Comparison of ENCODE assay signal across 8 cellular contexts in the genomic region with DNA sequence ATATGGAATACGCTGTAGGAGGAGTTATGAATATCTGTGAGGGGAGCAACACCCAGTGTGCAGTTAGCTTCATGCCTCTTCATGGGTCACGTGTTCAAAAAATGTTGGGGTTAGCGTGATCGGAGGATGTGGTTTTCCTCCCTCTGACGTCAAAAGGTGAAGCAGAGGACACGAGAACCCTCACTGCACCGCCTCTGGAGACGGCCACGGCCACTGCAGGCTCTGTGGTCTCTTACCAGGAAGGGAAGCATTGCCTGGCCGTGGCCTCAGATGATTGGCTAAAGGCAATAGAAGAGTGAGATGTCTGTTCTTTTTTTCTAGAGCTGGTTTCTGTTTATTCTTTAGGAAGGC. TPM values are rescaled to one million over a fixed set of nuclear protein-coding genes. Genes with fewer than 3 reads are reported as not detected.
DNase-seq lines count a peak whose midpoint lies in the region; ATAC-seq and TF ChIP-seq lines count a peak whose summit lies in the region.

No MANE protein-coding gene starts in this region.

- H2AFZ ChIP-seq in fibroblast of lung (ENCODE audit: low read length): no peak overlapping the region

- peaks cover 16% of the 10 kb centered on the region for H3K36me3 Mint-ChIP-seq in activated CD8-positive, alpha-beta T cell treated with anti-CD3 and anti-CD28 coated beads, Interleukin-2, amount 10 ng/mL, durations not matched to agents 7 days and 5 days (ENCODE audit: low read depth)
- H3K36me3 Mint-ChIP-seq in mesothelial cell of epicardium: no peaks in the 10 kb centered on the region

- POLR2A ChIA-PET in activated CD8-positive, alpha-beta T cell treated with anti-CD3 and anti-CD28 coated beads, Interleukin-2, amount 10 ng/mL, durations not matched to agents 7 days and 5 days (lab: Charles Lee): no interaction called here

- peak; percentile 68 for DNase-seq in HT1080 (ENCODE audit: low read depth)
- DNase-seq in activated CD8-positive, alpha-beta T cell treated with anti-CD3 and anti-CD28 coated beads, Interleukin-2, amount 10 ng/mL, durations not matched to agents 7 days and 5 days: peak; percentile 93
- DNase-seq in fibroblast of lung (ENCODE audit: low read depth in 2 of 2): peak; percentile 55 to 63
- DNase-seq in stimulated activated CD4-positive, alpha-beta T cell treated with anti-CD3 and anti-CD28 coated beads, TNF-alpha, amount 100 ng/mL, for 1 hour (ENCODE audit: low read depth in 3 of 3, low spot score in 1 of 3): peak in 2 of 3 donors; percentile 34
- no peak for DNase-seq in D341Med (ENCODE audit: low spot score)
- DNase-seq in COLO829 (ENCODE audit: low spot score): no peak
- DNase-seq in mesothelial cell of epicardium (ENCODE audit: low spot score in 2 of 2, unreplicated experiment in 2 of 2): no peak

- CTCF ChIA-PET in activated CD8-positive, alpha-beta T cell treated with anti-CD3 and anti-CD28 coated beads, Interleukin-2, amount 10 ng/mL, durations not matched to agents 7 days and 5 days (lab: Charles Lee): interaction anchor here (1.0 to 1.8 kb wide), 2 partner anchors 26 to 91 kb away, joined by 3 to 4 read pairs; no protein-coding TSS in a partner anchor

- peak; percentile 65 for ATAC-seq in activated CD8-positive, alpha-beta T cell treated with anti-CD3 and anti-CD28 coated beads, Interleukin-2, amount 10 ng/mL, durations not matched to agents 7 days and 5 days
- ATAC-seq in HG03378 (IDR thresholded peaks at IDR 0.05; ENCODE audit: unreplicated experiment): no peak

- no peaks in the 10 kb centered on the region for H4K20me1 ChIP-seq in fibroblast of lung (ENCODE audit: control insufficient read depth, extremely low read depth, insufficient read depth, low read length)

- H3K4me3 Mint-ChIP-seq in activated CD8-positive, alpha-beta T cell treated with anti-CD3 and anti-CD28 coated beads, Interleukin-2, amount 10 ng/mL, durations not matched to agents 7 days and 5 days: peak overlapping the region; percentile 52
- no peak overlapping the region for H3K4me3 Mint-ChIP-seq in mesothelial cell of epicardium

- H3K9me3 Mint-ChIP-seq in activated CD8-positive, alpha-beta T cell treated with anti-CD3 and anti-CD28 coated beads, Interleukin-2, amount 10 ng/mL, durations not matched to agents 7 days and 5 days (ENCODE audit: insufficient read depth): peaks cover 3% of the 10 kb centered on the region
- H3K9me3 Mint-ChIP-seq in mesothelial cell of epicardium: no peaks in the 10 kb centered on the region

- peak overlapping the region; percentile 91 for H3K27ac Mint-ChIP-seq in activated CD8-positive, alpha-beta T cell treated with anti-CD3 and anti-CD28 coated beads, Interleukin-2, amount 10 ng/mL, durations not matched to agents 7 days and 5 days
- no peak overlapping the region for H3K27ac Mint-ChIP-seq in mesothelial cell of epicardium

- peaks cover 2% of the 10 kb centered on the region for H3K4me1 ChIP-seq in fibroblast of lung (ENCODE audit: control insufficient read depth, extremely low read depth, insufficient read depth, low read length)

- TF ChIP-seq CTCF in fibroblast of lung (conservative IDR thresholded peaks at IDR 0.05 in 1 of 2, IDR thresholded peaks at IDR 0.05 in 1 of 2; ENCODE audit: low read depth in 1 of 2, low read length in 2 of 2): no peak
- no peak for TF ChIP-seq CTCF in mesothelial cell of epicardium (IDR thresholded peaks at IDR 0.05; ENCODE audit: unreplicated experiment)

- no peaks in the 10 kb centered on the region for H3K79me2 ChIP-seq in fibroblast of lung (ENCODE audit: control insufficient read depth, insufficient read depth, low read length)

- H3K9me3 ChIP-seq in fibroblast of lung (ENCODE audit: control insufficient read depth, insufficient read depth, low read depth, low read length): no peaks in the 10 kb centered on the region

- H3K4me3 ChIP-seq in fibroblast of lung (replicated peaks in 1 of 4; ENCODE audit: control extremely low read depth in 1 of 4, insufficient read depth in 1 of 4, low read depth in 3 of 4, low read length in 4 of 4): no peak overlapping the region

- no peak overlapping the region for H3K9ac ChIP-seq in fibroblast of lung (ENCODE audit: insufficient read depth, low read length)

- no peaks in the 10 kb centered on the region for H3K36me3 ChIP-seq in fibroblast of lung (ENCODE audit: control insufficient read depth, insufficient read depth, low read length)

- no peaks in the 10 kb centered on the region for H3K27me3 Mint-ChIP-seq in activated CD8-positive, alpha-beta T cell treated with anti-CD3 and anti-CD28 coated beads, Interleukin-2, amount 10 ng/mL, durations not matched to agents 7 days and 5 days (ENCODE audit: low read depth)
- peaks cover 5% of the 10 kb centered on the region for H3K27me3 Mint-ChIP-seq in mesothelial cell of epicardium (ENCODE audit: low read depth)

- no peaks in the 10 kb centered on the region for H3K27me3 ChIP-seq in fibroblast of lung (ENCODE audit: control insufficient read depth, insufficient read depth, low read length)

- no peak overlapping the region for H3K4me2 ChIP-seq in fibroblast of lung (ENCODE audit: extremely low read depth, insufficient read depth, low read length)

- peaks cover 66% of the 10 kb centered on the region for H3K4me1 Mint-ChIP-seq in activated CD8-positive, alpha-beta T cell treated with anti-CD3 and anti-CD28 coated beads, Interleukin-2, amount 10 ng/mL, durations not matched to agents 7 days and 5 days (ENCODE audit: low read depth)
- peaks cover 14% of the 10 kb centered on the region for H3K4me1 Mint-ChIP-seq in mesothelial cell of epicardium

- no peak overlapping the region for H3K27ac ChIP-seq in fibroblast of lung (ENCODE audit: insufficient read depth, low read length)

RNA-seq across cellular contexts. Expression of a gene that starts 28.9 kb away (rescaled TPM):
- not detected in 2 replicates for total RNA-seq in HT1080 (2014; rRNA removed; shearing (Covaris generic))
- not detected in 2 replicates for polyA plus RNA-seq in HT1080 (2015; cell fraction: cytosol; rRNA removed)
- polyA plus RNA-seq in HT1080 (2015; cell fraction: nucleus; rRNA removed): not detected in 2 replicates
- total RNA-seq in activated CD8-positive, alpha-beta T cell treated with anti-CD3 and anti-CD28 coated beads, Interleukin-2, amount 10 ng/mL, durations not matched to agents 7 days and 5 days: not detected
- not detected in 2 replicates for total RNA-seq in fibroblast of lung
- not detected in 2 replicates for polyA plus RNA-seq in fibroblast of lung
- polyA plus RNA-seq in fibroblast of lung (2012): not detected in 2 replicates
- not detected in 2 replicates for polyA minus RNA-seq in fibroblast of lung (ENCODE audit: low replicate concordance)
- total RNA-seq in mesothelial cell of epicardium: not detected in 3 replicates

RNA-seq across cellular contexts. Expression of a gene that starts 29.0 kb away (rescaled TPM):
- 14.7 and 19.1 TPM in 2 replicates for total RNA-seq in HT1080 (2014; rRNA removed; shearing (Covaris generic))
- 10.2 and 13.5 TPM in 2 replicates for polyA plus RNA-seq in HT1080 (2015; cell fraction: cytosol; rRNA removed)
- polyA plus RNA-seq in HT1080 (2015; cell fraction: nucleus; rRNA removed): 36.2 and 37.1 TPM in 2 replicates
- 10 to 100 TPM; 51.2 to 58.0 TPM for total RNA-seq in activated CD8-positive, alpha-beta T cell treated with anti-CD3 and anti-CD28 coated beads, Interleukin-2, amount 10 ng/mL, durations not matched to agents 7 days and 5 days
- total RNA-seq in fibroblast of lung (41.8 and 52.9 TPM in 2 replicates), mesothelial cell of epicardium (69.1 to 73.6 TPM (median 70.4 TPM) in 3 replicates)
- polyA plus RNA-seq in fibroblast of lung: 13.2 and 19.2 TPM in 2 replicates
- polyA plus RNA-seq in fibroblast of lung (2012): 15.5 and 18.1 TPM in 2 replicates
- polyA minus RNA-seq in fibroblast of lung (ENCODE audit: low replicate concordance): 172 and 236 TPM in 2 replicates

Comparison
In these comparisons a context has a peak if more than half of its experiments do, and no peak if none do; other contexts are left out.
1. DNase-seq: peak in HT1080 (single experiment), activated CD8-positive, alpha-beta T cell treated with anti-CD3 and anti-CD28 coated beads, Interleukin-2, amount 10 ng/mL, durations not matched to agents 7 days and 5 days (single experiment), fibroblast of lung (2 of 2) and stimulated activated CD4-positive, alpha-beta T cell treated with anti-CD3 and anti-CD28 coated beads, TNF-alpha, amount 100 ng/mL, for 1 hour (2 of 3); none in D341Med (single experiment), COLO829 (single experiment) and mesothelial cell of epicardium (0 of 2).